ENCODE assay signal across 19 cellular contexts in the genomic region with DNA sequence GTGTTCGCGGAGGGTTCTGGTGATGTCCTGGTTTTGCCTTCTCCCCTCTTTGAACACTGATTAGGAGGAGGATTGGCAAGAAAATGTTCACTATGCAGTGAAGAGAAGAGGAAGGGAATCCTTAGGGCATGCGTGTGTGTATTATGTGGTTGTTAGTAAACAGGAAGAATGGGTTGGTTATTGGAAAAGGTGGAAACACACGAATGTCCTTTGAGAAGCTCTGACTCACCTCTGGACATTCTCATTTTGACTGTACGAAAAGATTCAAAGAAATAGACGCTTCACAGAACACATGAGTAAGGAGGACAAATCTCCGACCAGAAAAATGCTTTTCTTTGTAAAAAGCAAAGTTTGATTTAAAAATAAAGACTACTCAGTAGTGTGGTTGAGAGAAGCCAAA.
DNase-seq lines count a peak whose midpoint lies in the region; ATAC-seq and TF ChIP-seq lines count a peak whose summit lies in the region.
"Had no signal": no experiment of that assay in that cellular context is flagged by ENCODE, and none has a peak within 500 bp of the region (broad histone marks: within the 10 kb centered on the region; RNA-seq: fewer than 3 reads in every experiment).

No MANE protein-coding gene starts in this region.

- H3K27me3 ChIP-seq in OCI-LY3 (ENCODE audit: low read depth, low read length) (no peaks in the 10 kb centered on the region), mesenchymal stem cell (ENCODE audit: control insufficient read depth in 1 of 2, insufficient read depth in 1 of 2, low read length in 2 of 2) (no peaks in the 10 kb centered on the region), upper lobe of left lung (no peaks in the 10 kb centered on the region), MM.1S (replicated peaks; ENCODE audit: insufficient read depth, low read length) (no peaks in the 10 kb centered on the region)

- H3K4me2 ChIP-seq in OCI-LY3 (ENCODE audit: low read length) (no peak overlapping the region), mesenchymal stem cell (ENCODE audit: low read length, poor library complexity, severe bottlenecking) (no peak overlapping the region), MM.1S (ENCODE audit: low read depth, low read length) (no peak overlapping the region)
- H3K4me2 ChIP-seq: KMS-11 had no signal

- no peaks in the 10 kb centered on the region for H3K36me3 ChIP-seq in OCI-LY3 (replicated peaks; ENCODE audit: low read depth, low read length)
- no peaks in the 10 kb centered on the region for H3K36me3 ChIP-seq in mesenchymal stem cell (ENCODE audit: control insufficient read depth in 1 of 2, insufficient read depth in 2 of 2, low read depth in 1 of 2, low read length in 2 of 2)
- H3K36me3 ChIP-seq in upper lobe of left lung: no peaks in the 10 kb centered on the region
- no peaks in the 10 kb centered on the region for H3K36me3 ChIP-seq in MM.1S (replicated peaks; ENCODE audit: insufficient read depth, low read length)
- H3K36me3 ChIP-seq: HAP-1 had no signal

- no peak overlapping the region for H2BK5ac ChIP-seq in mesenchymal stem cell (ENCODE audit: low read depth, low read length, poor library complexity, severe bottlenecking)

- H3K18ac ChIP-seq in mesenchymal stem cell (ENCODE audit: low read depth in 1 of 2, low read length in 2 of 2): no peak overlapping the region

- WGBS in mesenchymal stem cell: 77% methylated on average over 7 of the region's 7 CpGs
- WGBS in upper lobe of left lung, 2 donors: 79 to 81% methylated on average over 7 of the region's 7 CpGs

- H3K4me3 Mint-ChIP-seq in natural killer cell treated with Interleukin-12 subunit alpha and Interleukin-12 subunit beta and Interleukin-15 and Interleukin-18, amount 100 ng/mL, for 72 hours: no peak overlapping the region
- H3K4me3 Mint-ChIP-seq: CD4-positive, alpha-beta memory T cell had no signal

- H2BK15ac ChIP-seq in mesenchymal stem cell (ENCODE audit: low read depth, poor library complexity, severe bottlenecking): no peak overlapping the region

- H3K9me3 ChIP-seq in OCI-LY3 (ENCODE audit: insufficient read depth, low read length): no peaks in the 10 kb centered on the region
- H3K9me3 ChIP-seq in mesenchymal stem cell (ENCODE audit: control insufficient read depth, low read length): no peaks in the 10 kb centered on the region
- H3K9me3 ChIP-seq in upper lobe of left lung: no peaks in the 10 kb centered on the region
- no peaks in the 10 kb centered on the region for H3K9me3 ChIP-seq in MM.1S (replicated peaks; ENCODE audit: insufficient read depth, low read length)
- H3K9me3 ChIP-seq: HAP-1 had no signal

- no peaks in the 10 kb centered on the region for H4K20me1 ChIP-seq in OCI-LY3 (ENCODE audit: insufficient read depth, low read length)
- H4K20me1 ChIP-seq in MM.1S (ENCODE audit: insufficient read depth, low read length): no peaks in the 10 kb centered on the region

- H3K9ac ChIP-seq in OCI-LY3 (ENCODE audit: low read length) (no peak overlapping the region), mesenchymal stem cell (ENCODE audit: low read length) (no peak overlapping the region), MM.1S (ENCODE audit: low read length) (no peak overlapping the region)
- H3K9ac ChIP-seq: KMS-11 had no signal

- H3K79me2 ChIP-seq in OCI-LY3 (ENCODE audit: low read length) (no peaks in the 10 kb centered on the region), MM.1S (ENCODE audit: low read length) (no peaks in the 10 kb centered on the region)

- TF ChIP-seq CTCF in OCI-LY3 (IDR thresholded peaks at IDR 0.05; ENCODE audit: low read depth, low read length): no peak
- no peak for TF ChIP-seq CTCF in upper lobe of left lung (IDR thresholded peaks at IDR 0.05)
- TF ChIP-seq CTCF in MM.1S (IDR thresholded peaks at IDR 0.05; ENCODE audit: low read length): no peak

- H3K14ac ChIP-seq in mesenchymal stem cell (ENCODE audit: low read length in 2 of 2): no peak overlapping the region

- no peaks in the 10 kb centered on the region for H3K9me2 ChIP-seq in MM.1S (replicated peaks; ENCODE audit: insufficient read depth, low read length)

- DNase-seq in mesenchymal stem cell (peak; percentile 74), upper lobe of left lung (no peak), DMS153 (lab: John Stamatoyannopoulos, UW) (no peak), germinal center (ENCODE audit: low spot score) (no peak), MM.1S (no peak)
- no peak for DNase-seq in natural killer cell treated with Interleukin-12 subunit alpha and Interleukin-12 subunit beta and Interleukin-15 and Interleukin-18, amount 100 ng/mL, for 72 hours (ENCODE audit: low spot score)
- DNase-seq: ACHN; AML-193; Calu3; CD4-positive, alpha-beta memory T cell; DMS53; DND-41; EL; GOT3 had no signal

- H3K79me1 ChIP-seq in mesenchymal stem cell (replicated peaks; ENCODE audit: low read length, poor library complexity, severe bottlenecking): no peaks in the 10 kb centered on the region

- H4K8ac ChIP-seq in mesenchymal stem cell (ENCODE audit: low read length): no peak overlapping the region

- TF ChIP-seq POLR2A in upper lobe of left lung (IDR thresholded peaks at IDR 0.05): no peak

- no peak overlapping the region for H2AK5ac ChIP-seq in mesenchymal stem cell (ENCODE audit: low read length, severe bottlenecking)

- H3K4ac ChIP-seq in mesenchymal stem cell (ENCODE audit: low read depth in 1 of 2, low read length in 2 of 2): peak overlapping the region in 1 of 2 experiments; percentile 51

- no peak overlapping the region for H3K27ac Mint-ChIP-seq in natural killer cell treated with Interleukin-12 subunit alpha and Interleukin-12 subunit beta and Interleukin-15 and Interleukin-18, amount 100 ng/mL, for 72 hours
- H3K27ac Mint-ChIP-seq: CD4-positive, alpha-beta memory T cell had no signal

- H3K27ac ChIP-seq in OCI-LY3 (ENCODE audit: low read length) (no peak overlapping the region), mesenchymal stem cell (ENCODE audit: low read length, poor library complexity, severe bottlenecking) (no peak overlapping the region), upper lobe of left lung (peak overlapping the region in 3 of 4 donors; percentile 21 to 59 (median 30)), MM.1S (ENCODE audit: low read length) (no peak overlapping the region)
- H3K27ac ChIP-seq: C4-2B, KMS-11 had no signal

- TF ChIP-seq EP300 in upper lobe of left lung (IDR thresholded peaks at IDR 0.05): peak in 1 of 4 donors; percentile 29

- peaks cover 3% of the 10 kb centered on the region for H3K9me3 Mint-ChIP-seq in natural killer cell treated with Interleukin-12 subunit alpha and Interleukin-12 subunit beta and Interleukin-15 and Interleukin-18, amount 100 ng/mL, for 72 hours
- H3K9me3 Mint-ChIP-seq: CD4-positive, alpha-beta memory T cell had no signal

- H3K36me3 Mint-ChIP-seq in natural killer cell treated with Interleukin-12 subunit alpha and Interleukin-12 subunit beta and Interleukin-15 and Interleukin-18, amount 100 ng/mL, for 72 hours: peaks cover 6% of the 10 kb centered on the region
- H3K36me3 Mint-ChIP-seq: CD4-positive, alpha-beta memory T cell had no signal

- no peak overlapping the region for H4K91ac ChIP-seq in mesenchymal stem cell (ENCODE audit: low read length)

- no peak overlapping the region for H3K23ac ChIP-seq in mesenchymal stem cell (ENCODE audit: low read length in 2 of 2)

- no peak overlapping the region for H2BK12ac ChIP-seq in mesenchymal stem cell (ENCODE audit: low read length in 2 of 2)

- peak overlapping the region; percentile 46; the same call in 1 of the 2 replicates for H2AFZ ChIP-seq in OCI-LY3 (ENCODE audit: low read depth, low read length)
- H2AFZ ChIP-seq in mesenchymal stem cell (ENCODE audit: low read depth, low read length): peak overlapping the region; percentile 11
- H2AFZ ChIP-seq in MM.1S (ENCODE audit: low read length): no peak overlapping the region

- H3K4me3 ChIP-seq in OCI-LY3 (ENCODE audit: low read length): no peak overlapping the region
- no peak overlapping the region for H3K4me3 ChIP-seq in mesenchymal stem cell (ENCODE audit: insufficient read depth in 1 of 2, low read depth in 1 of 2, low read length in 2 of 2)
- H3K4me3 ChIP-seq in upper lobe of left lung: no peak overlapping the region
- H3K4me3 ChIP-seq in MM.1S (ENCODE audit: low read length): no peak overlapping the region
- H3K4me3 ChIP-seq: HAP-1 had no signal

- no peaks in the 10 kb centered on the region for H3K4me1 Mint-ChIP-seq in natural killer cell treated with Interleukin-12 subunit alpha and Interleukin-12 subunit beta and Interleukin-15 and Interleukin-18, amount 100 ng/mL, for 72 hours (ENCODE audit: low read depth in 2 of 2)
- H3K4me1 Mint-ChIP-seq: CD4-positive, alpha-beta memory T cell had no signal

- H2BK120ac ChIP-seq in mesenchymal stem cell (ENCODE audit: low read depth, low read length): no peak overlapping the region

- H3K4me1 ChIP-seq in OCI-LY3 (ENCODE audit: low read length) (0 out of 2 replicates have a peak, but pooled peaks cover 7% of the 10 kb centered on the region), mesenchymal stem cell (ENCODE audit: control insufficient read depth, insufficient read depth, low read depth, low read length) (peaks cover 4% of the 10 kb centered on the region), upper lobe of left lung (peaks cover 0 to 18% (median 2%) of the 10 kb centered on the region in 4 donors), MM.1S (ENCODE audit: low read length) (peaks cover 8% of the 10 kb centered on the region)

- no peaks in the 10 kb centered on the region for H3F3A ChIP-seq in MM.1S (ENCODE audit: insufficient read depth, low read length)

- H3K27me3 Mint-ChIP-seq in natural killer cell treated with Interleukin-12 subunit alpha and Interleukin-12 subunit beta and Interleukin-15 and Interleukin-18, amount 100 ng/mL, for 72 hours: peaks cover 0 to 7% of the 10 kb centered on the region in 2 donors

- ATAC-seq in HG02852 (IDR thresholded peaks at IDR 0.05; ENCODE audit: unreplicated experiment) (peak; percentile 44), upper lobe of left lung (ENCODE audit: low FRiP score in 2 of 2) (no peak)
- no peak for ATAC-seq in natural killer cell treated with Interleukin-12 subunit alpha and Interleukin-12 subunit beta and Interleukin-15 and Interleukin-18, amount 100 ng/mL, for 72 hours

Comparison
In these comparisons a context has a peak if more than half of its experiments do, and no peak if none do; other contexts are left out.
1. H3K27ac ChIP-seq: peak in upper lobe of left lung (3 of 4); none in OCI-LY3 (single experiment), mesenchymal stem cell (single experiment) and MM.1S (single experiment).